In genomic region chr4:2418652-2419571, GRCh38 we compare ENCODE assay signal across 8 cellular contexts. TPM values are rescaled to one million over a fixed set of nuclear protein-coding genes. Genes with fewer than 3 reads are reported as not detected.
DNase-seq lines count a peak whose midpoint lies in the region; ATAC-seq and TF ChIP-seq lines count a peak whose summit lies in the region.

TSS of gene CFAP99 (plus strand) at chr4:2418955.

- peak within 1 kb of the TSS; percentile 16 to 76 for H3K27ac ChIP-seq in esophagus (ENCODE audit: low read depth in 2 of 2, low read length in 1 of 2)

- 1% methylated on average over 77 to 94 of the region's 94 CpGs for WGBS in esophagus, 2 donors

- H3K36me3 ChIP-seq in esophagus (ENCODE audit: control insufficient read depth in 2 of 2, insufficient read depth in 2 of 2, low read length in 1 of 2) (no peaks in the 10 kb centered on the region), mucosa of stomach (ENCODE audit: control insufficient read depth, insufficient read depth, low read length) (no peaks in the 10 kb centered on the region)

- H3K27me3 ChIP-seq in esophagus (ENCODE audit: control insufficient read depth in 1 of 2, insufficient read depth in 2 of 2, low read length in 2 of 2) (peaks cover 0 to 3% of the 10 kb centered on the region in 2 donors), mucosa of stomach (ENCODE audit: control insufficient read depth, insufficient read depth, low read length) (peaks cover 34% of the 10 kb centered on the region)

- H3K4me3 ChIP-seq in esophagus (ENCODE audit: low read depth in 1 of 2, low read length in 2 of 2) (peak within 1 kb of the TSS; percentile 76 to 81), mucosa of stomach (ENCODE audit: low read length) (peak within 1 kb of the TSS; percentile 32)

- H3K9me3 ChIP-seq in esophagus (ENCODE audit: control insufficient read depth in 2 of 2, insufficient read depth in 1 of 2, low read depth in 1 of 2, low read length in 1 of 2): peaks cover 0 to 2% of the 10 kb centered on the region in 2 donors
- no peaks in the 10 kb centered on the region for H3K9me3 ChIP-seq in mucosa of stomach (ENCODE audit: control insufficient read depth, low read length)

- peak; percentile 88 for ATAC-seq in GM21619 (IDR thresholded peaks at IDR 0.05; ENCODE audit: unreplicated experiment)

- TF ChIP-seq EP300 in Ishikawa (IDR thresholded peaks at IDR 0.05; ENCODE audit: borderline replicate concordance): peak; percentile 33; the same call in 1 of the 2 replicates

- peaks cover 0 to 21% of the 10 kb centered on the region in 2 donors for H3K4me1 ChIP-seq in esophagus (ENCODE audit: control insufficient read depth in 2 of 2, insufficient read depth in 2 of 2, low read length in 1 of 2)
- H3K4me1 ChIP-seq in mucosa of stomach (ENCODE audit: control insufficient read depth, insufficient read depth, low read length): peaks cover 23% of the 10 kb centered on the region

- peak within 1 kb of the TSS; percentile 60 for H3K9ac ChIP-seq in mucosa of stomach (ENCODE audit: low read length)

- TF ChIP-seq RAD21 in Ishikawa (IDR thresholded peaks at IDR 0.05; ENCODE audit: low read depth): no peak

- DNase-seq in DMS114 treated with DMSO at 0.1 percent for 48 hours (lab: John Stamatoyannopoulos, UW; ENCODE audit: unreplicated experiment) (peak; percentile 84), OCI-M2 (lab: John Stamatoyannopoulos, UW; ENCODE audit: unreplicated experiment) (peak; percentile 32)
- DNase-seq in activated T-cell treated with anti-CD3 and anti-CD28 coated beads, Interleukin-2, amount 50 U/mL, for 1 hour: peak; percentile 99
- DNase-seq in stimulated activated CD8-positive, alpha-beta memory T cell treated with anti-CD3 and anti-CD28 coated beads, Interleukin-4, amount 100 ng/mL, for 4 hours (ENCODE audit: low read depth in 2 of 2, low spot score in 1 of 2): peak; percentile 90 to 97

TF ChIP-seq in Ishikawa, 13 proteins besides CTCF, POLR2A, EP300 and RAD21:
- TF ChIP-seq CEBPB (IDR thresholded peaks at IDR 0.05) (no peak), TAF1 (IDR thresholded peaks at IDR 0.05; ENCODE audit: low read depth) (no peak; the same call in 1 of the 2 replicates), ZBTB7A (IDR thresholded peaks at IDR 0.05; ENCODE audit: low read depth) (no peak), YY1 (IDR thresholded peaks at IDR 0.05; ENCODE audit: low read depth) (peak; percentile 63; the same call in 1 of the 2 replicates), CREB1 (IDR thresholded peaks at IDR 0.05; ENCODE audit: low read depth) (peak; percentile 79), TCF12 (IDR thresholded peaks at IDR 0.05; ENCODE audit: low read depth) (peak; percentile 35; the same call in 1 of the 2 replicates), EGR1 (IDR thresholded peaks at IDR 0.05) (0 out of 2 replicates have a peak, but pooled peaks have one; percentile 58)
- TF ChIP-seq, protein P1, sequence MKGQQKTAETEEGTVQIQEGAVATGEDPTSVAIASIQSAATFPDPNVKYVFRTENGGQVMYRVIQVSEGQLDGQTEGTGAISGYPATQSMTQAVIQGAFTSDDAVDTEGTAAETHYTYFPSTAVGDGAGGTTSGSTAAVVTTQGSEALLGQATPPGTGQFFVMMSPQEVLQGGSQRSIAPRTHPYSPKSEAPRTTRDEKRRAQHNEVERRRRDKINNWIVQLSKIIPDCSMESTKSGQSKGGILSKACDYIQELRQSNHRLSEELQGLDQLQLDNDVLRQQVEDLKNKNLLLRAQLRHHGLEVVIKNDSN (IDR thresholded peaks at IDR 0.05): peak; percentile 83
- TF ChIP-seq, protein P2, sequence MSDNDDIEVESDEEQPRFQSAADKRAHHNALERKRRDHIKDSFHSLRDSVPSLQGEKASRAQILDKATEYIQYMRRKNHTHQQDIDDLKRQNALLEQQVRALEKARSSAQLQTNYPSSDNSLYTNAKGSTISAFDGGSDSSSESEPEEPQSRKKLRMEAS (IDR thresholded peaks at IDR 0.05): peak; percentile 64

RNA-seq across cellular contexts. Expression of gene CFAP99, which starts in this region (rescaled TPM):
- polyA plus RNA-seq in esophagus: under 1 TPM; 0.04 to 0.07 TPM

Comparison
In these comparisons a context has a peak if more than half of its experiments do, and no peak if none do; other contexts are left out.
1. Peak in every context shown above with its lines: DNase-seq, ATAC-seq, H3K4me3 ChIP-seq and H3K27ac ChIP-seq.
2. DNase-seq: peak in every context shown above with its lines; median percentile 99 in activated T-cell treated with anti-CD3 and anti-CD28 coated beads, Interleukin-2, amount 50 U/mL, for 1 hour; 94 in stimulated activated CD8-positive, alpha-beta memory T cell treated with anti-CD3 and anti-CD28 coated beads, Interleukin-4, amount 100 ng/mL, for 4 hours; 84 in DMS114 treated with DMSO at 0.1 percent for 48 hours; 32 in OCI-M2.